ENCODE assay signal across 22 cellular contexts in the genomic region with DNA sequence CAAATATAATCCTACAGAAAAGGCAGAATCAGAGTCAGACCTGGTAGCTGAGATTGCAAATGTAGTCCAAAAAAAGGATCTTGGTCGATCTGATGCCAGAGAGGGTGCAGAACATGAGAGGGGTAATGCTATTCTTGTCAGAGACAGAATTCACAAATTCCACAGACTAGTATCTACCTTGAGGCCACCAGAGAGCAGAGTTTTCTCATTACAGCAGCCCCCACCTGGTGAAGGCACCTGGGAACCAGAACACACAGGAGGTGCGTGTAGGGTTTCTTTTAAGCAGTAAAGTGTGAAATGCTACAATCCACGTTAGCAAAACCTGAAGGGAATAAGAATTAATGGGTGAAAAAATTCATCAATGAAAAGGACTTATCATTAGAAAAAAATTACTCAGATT.
DNase-seq lines count a peak whose midpoint lies in the region; ATAC-seq and TF ChIP-seq lines count a peak whose summit lies in the region.
"Had no signal": no experiment of that assay in that cellular context is flagged by ENCODE, and none has a peak within 500 bp of the region (broad histone marks: within the 10 kb centered on the region; RNA-seq: fewer than 3 reads in every experiment).

No MANE protein-coding gene starts in this region.

- no peaks in the 10 kb centered on the region for H3K9me2 ChIP-seq in GM23338 (ENCODE audit: insufficient read depth)
- H3K9me2 ChIP-seq in PC-3 (replicated peaks; ENCODE audit: low read length) = no peaks in the 10 kb centered on the region

- H3K36me3 ChIP-seq in GM23338 (ENCODE audit: insufficient read depth) (no peaks in the 10 kb centered on the region), PC-3 (ENCODE audit: low read depth, low read length) (no peaks in the 10 kb centered on the region)

- no peaks in the 10 kb centered on the region for H3K79me2 ChIP-seq in GM23338 (replicated peaks; ENCODE audit: insufficient read depth)
- H3K79me2 ChIP-seq in PC-3 (ENCODE audit: low read length) = no peaks in the 10 kb centered on the region

- no peaks in the 10 kb centered on the region for H3K27me3 ChIP-seq in GM23338 (ENCODE audit: insufficient read depth)
- no peaks in the 10 kb centered on the region for H3K27me3 ChIP-seq in PC-3 (ENCODE audit: low read length)
- H3K27me3 ChIP-seq: BLaER1 treated with 17β-estradiol and CSF1 and Interleukin-3, amounts not matched to agents 10 nM and 100 nM had no signal

- no peak overlapping the region for H3K4me3 Mint-ChIP-seq in GM23338
- H3K4me3 Mint-ChIP-seq: CD8-positive, alpha-beta T cell; IgD-negative memory B cell had no signal

- H2AFZ ChIP-seq in GM23338 (no peak overlapping the region), PC-3 (ENCODE audit: low read length) (no peak overlapping the region)
- H2AFZ ChIP-seq: GM23248, PC-9 had no signal

- H3K27ac Mint-ChIP-seq in GM23338 = no peak overlapping the region
- H3K27ac Mint-ChIP-seq: CD8-positive, alpha-beta T cell; IgD-negative memory B cell had no signal

- POLR2A ChIA-PET in PC-3 (lab: Charles Lee; ENCODE audit: unreplicated experiment) = no interaction called here

- H3K4me1 Mint-ChIP-seq in GM23338 = peaks cover 11% of the 10 kb centered on the region; the same call in 1 of the 3 replicates
- H3K4me1 Mint-ChIP-seq: IgD-negative memory B cell had no signal

- intact Hi-C loops in PC-3 (cut with micrococcal nuclease) (no loop called here), left cardiac atrium (cut with DNase I) (loop anchor here in 1 of 2 donors (10.0 kb wide), 1 partner anchor 189 kb away; no protein-coding TSS in a partner anchor)

- DNase-seq in DMS 273 (lab: John Stamatoyannopoulos, UW; ENCODE audit: unreplicated experiment) (peak; percentile 5), DMS 273 treated with DMSO at 0.1 percent for 48 hours (lab: John Stamatoyannopoulos, UW) (no peak), GM23338 (ENCODE audit: low spot score) (peak; percentile 57), PC-3 (peak; percentile 3), iPS DF 4.7 (ENCODE audit: extremely low read depth, low spot score) (peak; percentile 3), left cardiac atrium (no peak)
- DNase-seq in activated CD4-positive, alpha-beta T cell treated with anti-CD3 and anti-CD28 coated beads, Interleukin-2, amount 50 U/mL, for 4 hours = no peak
- DNase-seq: Calu3; CD8-positive, alpha-beta T cell; DMS79; GM23248; NCI-H187; NCI-H2171 treated with DMSO at 0.1 percent for 48 hours; NCI-H524 treated with DMSO at 0.1 percent for 48 hours; PC-9; RPMI8226; SHP77 had no signal

- H3K27ac ChIP-seq in GM23338 (ENCODE audit: low read depth) (no peak overlapping the region), PC-3 (ENCODE audit: low read length) (no peak overlapping the region)
- H3K27ac ChIP-seq: 22Rv1; BLaER1 treated with 17β-estradiol and CSF1 and Interleukin-3, amounts not matched to agents 10 nM and 100 nM; PC-9; SK-N-MC had no signal

- H3F3A ChIP-seq in GM23338 (replicated peaks; ENCODE audit: low read depth) (no peaks in the 10 kb centered on the region), PC-3 (ENCODE audit: low read length, unreplicated experiment) (no peaks in the 10 kb centered on the region)

- no TSS peak for BruUV-seq in PC-3 (replicated peaks; lab: Mats Ljungman, UMichigan)

- no peaks in the 10 kb centered on the region for H3K36me3 Mint-ChIP-seq in GM23338 (ENCODE audit: low read depth)

- no peaks in the 10 kb centered on the region for H3K27me3 Mint-ChIP-seq in GM23338 (ENCODE audit: insufficient read depth, low read depth, poor library complexity)
- H3K27me3 Mint-ChIP-seq: IgD-negative memory B cell had no signal

- H3K9ac ChIP-seq in PC-3 (ENCODE audit: low read length) = no peak overlapping the region
- H3K9ac ChIP-seq: BLaER1 treated with 17β-estradiol and CSF1 and Interleukin-3, amounts not matched to agents 10 nM and 100 nM; GM23248 had no signal

- H4K20me1 ChIP-seq in GM23338 (replicated peaks; ENCODE audit: insufficient read depth) (no peaks in the 10 kb centered on the region), PC-3 (ENCODE audit: low read length) (no peaks in the 10 kb centered on the region)
- H4K20me1 ChIP-seq: BLaER1 treated with 17β-estradiol and CSF1 and Interleukin-3, amounts not matched to agents 10 nM and 100 nM had no signal

- H3K4me3 ChIP-seq in GM23338 (no peak overlapping the region), PC-3 (ENCODE audit: low read length) (no peak overlapping the region)
- H3K4me3 ChIP-seq: BLaER1 treated with 17β-estradiol and CSF1 and Interleukin-3, amounts not matched to agents 10 nM and 100 nM; GM23248; PC-9; SK-N-MC had no signal

- ATAC-seq in GM23338 (peak; percentile 91), PC-3 (no peak), left cardiac atrium (no peak), GM18873 (IDR thresholded peaks at IDR 0.05; ENCODE audit: low FRiP score, unreplicated experiment) (no peak)
- ATAC-seq: CD8-positive, alpha-beta T cell had no signal

- H3K9me3 Mint-ChIP-seq in GM23338 = no peaks in the 10 kb centered on the region
- H3K9me3 Mint-ChIP-seq: CD8-positive, alpha-beta T cell; IgD-negative memory B cell had no signal

- TF ChIP-seq CTCF in GM23338 (conservative IDR thresholded peaks at IDR 0.05; ENCODE audit: low read depth in 2 of 2) (peak; percentile 38 to 57), PC-3 (conservative IDR thresholded peaks at IDR 0.05; ENCODE audit: low read depth, low read length) (0 out of 2 replicates have a peak, but pooled peaks have one; percentile 13)

- H3K4me1 ChIP-seq in GM23338 (ENCODE audit: insufficient read depth) = peaks cover 6% of the 10 kb centered on the region; the same call in 1 of the 2 replicates
- H3K4me1 ChIP-seq in PC-3 (ENCODE audit: insufficient read depth, low read length) = peaks cover 6% of the 10 kb centered on the region; the same call in 1 of the 2 replicates

- H3K9me3 ChIP-seq in PC-3 (ENCODE audit: low read length) = no peaks in the 10 kb centered on the region
- H3K9me3 ChIP-seq: BLaER1 treated with 17β-estradiol and CSF1 and Interleukin-3, amounts not matched to agents 10 nM and 100 nM had no signal

- no peak overlapping the region for H3K4me2 ChIP-seq in GM23338
- no peak overlapping the region for H3K4me2 ChIP-seq in PC-3 (ENCODE audit: low read length)
- H3K4me2 ChIP-seq: BLaER1 treated with 17β-estradiol and CSF1 and Interleukin-3, amounts not matched to agents 10 nM and 100 nM; PC-9 had no signal

- CTCF ChIA-PET in PC-3 (lab: Charles Lee) = no interaction called here

TF ChIP-seq in GM23338, 12 proteins besides CTCF, POLR2A, EP300 and RAD21 (continues in another document):
- no peak for TF ChIP-seq STAT1 (IDR thresholded peaks at IDR 0.05; ENCODE audit: unreplicated experiment)
- no peak for TF ChIP-seq CREB1 (CRISPR knock-in tag; IDR thresholded peaks at IDR 0.05; ENCODE audit: low read depth)
- TF ChIP-seq ZNF114 (CRISPR knock-in tag; IDR thresholded peaks at IDR 0.05) = no peak
- TF ChIP-seq EZH2 (IDR thresholded peaks at IDR 0.05; ENCODE audit: low read depth, unreplicated experiment) = no peak
- no peak for TF ChIP-seq JUNB (IDR thresholded peaks at IDR 0.05; ENCODE audit: unreplicated experiment)
- TF ChIP-seq, protein P1, sequence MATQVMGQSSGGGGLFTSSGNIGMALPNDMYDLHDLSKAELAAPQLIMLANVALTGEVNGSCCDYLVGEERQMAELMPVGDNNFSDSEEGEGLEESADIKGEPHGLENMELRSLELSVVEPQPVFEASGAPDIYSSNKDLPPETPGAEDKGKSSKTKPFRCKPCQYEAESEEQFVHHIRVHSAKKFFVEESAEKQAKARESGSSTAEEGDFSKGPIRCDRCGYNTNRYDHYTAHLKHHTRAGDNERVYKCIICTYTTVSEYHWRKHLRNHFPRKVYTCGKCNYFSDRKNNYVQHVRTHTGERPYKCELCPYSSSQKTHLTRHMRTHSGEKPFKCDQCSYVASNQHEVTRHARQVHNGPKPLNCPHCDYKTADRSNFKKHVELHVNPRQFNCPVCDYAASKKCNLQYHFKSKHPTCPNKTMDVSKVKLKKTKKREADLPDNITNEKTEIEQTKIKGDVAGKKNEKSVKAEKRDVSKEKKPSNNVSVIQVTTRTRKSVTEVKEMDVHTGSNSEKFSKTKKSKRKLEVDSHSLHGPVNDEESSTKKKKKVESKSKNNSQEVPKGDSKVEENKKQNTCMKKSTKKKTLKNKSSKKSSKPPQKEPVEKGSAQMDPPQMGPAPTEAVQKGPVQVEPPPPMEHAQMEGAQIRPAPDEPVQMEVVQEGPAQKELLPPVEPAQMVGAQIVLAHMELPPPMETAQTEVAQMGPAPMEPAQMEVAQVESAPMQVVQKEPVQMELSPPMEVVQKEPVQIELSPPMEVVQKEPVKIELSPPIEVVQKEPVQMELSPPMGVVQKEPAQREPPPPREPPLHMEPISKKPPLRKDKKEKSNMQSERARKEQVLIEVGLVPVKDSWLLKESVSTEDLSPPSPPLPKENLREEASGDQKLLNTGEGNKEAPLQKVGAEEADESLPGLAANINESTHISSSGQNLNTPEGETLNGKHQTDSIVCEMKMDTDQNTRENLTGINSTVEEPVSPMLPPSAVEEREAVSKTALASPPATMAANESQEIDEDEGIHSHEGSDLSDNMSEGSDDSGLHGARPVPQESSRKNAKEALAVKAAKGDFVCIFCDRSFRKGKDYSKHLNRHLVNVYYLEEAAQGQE (IDR thresholded peaks at IDR 0.05; ENCODE audit: unreplicated experiment) = no peak
- TF ChIP-seq NANOG (IDR thresholded peaks at IDR 0.05; ENCODE audit: borderline replicate concordance) = no peak
- TF ChIP-seq, protein P2, sequence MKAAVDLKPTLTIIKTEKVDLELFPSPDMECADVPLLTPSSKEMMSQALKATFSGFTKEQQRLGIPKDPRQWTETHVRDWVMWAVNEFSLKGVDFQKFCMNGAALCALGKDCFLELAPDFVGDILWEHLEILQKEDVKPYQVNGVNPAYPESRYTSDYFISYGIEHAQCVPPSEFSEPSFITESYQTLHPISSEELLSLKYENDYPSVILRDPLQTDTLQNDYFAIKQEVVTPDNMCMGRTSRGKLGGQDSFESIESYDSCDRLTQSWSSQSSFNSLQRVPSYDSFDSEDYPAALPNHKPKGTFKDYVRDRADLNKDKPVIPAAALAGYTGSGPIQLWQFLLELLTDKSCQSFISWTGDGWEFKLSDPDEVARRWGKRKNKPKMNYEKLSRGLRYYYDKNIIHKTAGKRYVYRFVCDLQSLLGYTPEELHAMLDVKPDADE (IDR thresholded peaks at IDR 0.05) = no peak
- TF ChIP-seq EZH2phosphoT487 (IDR thresholded peaks at IDR 0.05; ENCODE audit: unreplicated experiment) = no peak
- TF ChIP-seq POLR2AphosphoS5 (IDR thresholded peaks at IDR 0.05; ENCODE audit: low read depth) = no peak
- no peak for TF ChIP-seq ZNF331 (CRISPR knock-in tag; IDR thresholded peaks at IDR 0.05; ENCODE audit: low read depth)

Comparison
In these comparisons a context has a peak if more than half of its experiments do, and no peak if none do; other contexts are left out.
1. DNase-seq: peak in DMS 273 (single experiment), GM23338 (single experiment), PC-3 (single experiment) and iPS DF 4.7 (single experiment); none in DMS 273 treated with DMSO at 0.1 percent for 48 hours (single experiment), left cardiac atrium (single experiment) and activated CD4-positive, alpha-beta T cell treated with anti-CD3 and anti-CD28 coated beads, Interleukin-2, amount 50 U/mL, for 4 hours (0 of 2).